Comparison of ENCODE assay signal across 8 cellular contexts in the genomic region with DNA sequence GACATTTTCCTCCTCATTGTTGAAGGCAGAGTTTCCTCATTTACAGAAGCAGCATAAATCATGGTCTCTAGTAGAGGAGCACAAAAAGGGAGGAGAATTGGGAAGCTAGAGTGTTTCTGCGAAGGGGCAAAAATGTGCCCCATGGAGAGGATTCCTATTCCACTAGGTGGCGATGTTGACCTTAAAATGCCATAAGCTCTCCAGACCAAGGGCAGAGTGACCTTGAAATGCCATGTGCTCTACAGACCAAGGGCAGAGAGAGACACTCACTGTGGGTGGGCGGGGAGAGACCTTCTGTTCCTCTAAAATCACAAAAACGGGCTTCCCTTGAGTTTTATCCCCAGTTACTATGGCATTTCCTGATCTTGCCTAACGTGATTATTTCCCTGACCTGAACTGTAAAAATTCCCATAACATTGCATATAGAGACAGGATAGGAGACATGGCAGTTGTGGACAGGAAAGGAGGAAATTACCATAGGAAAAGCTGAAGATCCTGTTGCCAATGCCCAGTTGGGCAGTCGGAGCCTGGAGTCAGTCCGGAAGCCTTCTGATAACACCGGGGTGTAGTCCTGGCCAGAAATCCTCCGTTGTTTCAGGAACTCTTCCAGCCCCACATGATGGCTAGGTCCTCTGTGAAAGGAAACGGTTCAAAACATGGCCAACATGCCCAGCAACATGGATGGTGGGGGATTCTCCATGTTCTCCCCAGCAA.
DNase-seq lines count a peak whose midpoint lies in the region; ATAC-seq and TF ChIP-seq lines count a peak whose summit lies in the region.

No MANE protein-coding gene starts in this region.

- no peaks in the 10 kb centered on the region for H3K79me2 ChIP-seq in osteoblast (ENCODE audit: insufficient read depth, low read length)

- H3K4me1 Mint-ChIP-seq in activated naive CD4-positive, alpha-beta T cell treated with anti-CD3 and anti-CD28 coated beads for 36 hours (ENCODE audit: low read depth) = no peaks in the 10 kb centered on the region
- H3K4me1 Mint-ChIP-seq in HFFc6 (ENCODE audit: low read depth) = no peaks in the 10 kb centered on the region

- H3K9me3 ChIP-seq in osteoblast (ENCODE audit: low read depth, low read length) = no peaks in the 10 kb centered on the region

- H3K9me3 Mint-ChIP-seq in activated naive CD4-positive, alpha-beta T cell treated with anti-CD3 and anti-CD28 coated beads for 36 hours = no peaks in the 10 kb centered on the region
- H3K9me3 Mint-ChIP-seq in HFFc6 = peaks cover 4% of the 10 kb centered on the region

- no peaks in the 10 kb centered on the region for H3K36me3 Mint-ChIP-seq in activated naive CD4-positive, alpha-beta T cell treated with anti-CD3 and anti-CD28 coated beads for 36 hours (ENCODE audit: low read depth)
- no peaks in the 10 kb centered on the region for H3K36me3 Mint-ChIP-seq in HFFc6 (ENCODE audit: low read depth)

- peak; percentile 50; the same call in 1 of the 2 replicates for TF ChIP-seq CTCF in HFFc6 (IDR thresholded peaks at IDR 0.05)
- TF ChIP-seq CTCF in choroid plexus epithelial cell (conservative IDR thresholded peaks at IDR 0.05; ENCODE audit: low read depth, low read length) = peak; percentile 74
- TF ChIP-seq CTCF in osteoblast (IDR thresholded peaks at IDR 0.05; ENCODE audit: extremely low read depth, low read depth, low read length) = peak; percentile 41

- no peak overlapping the region for H3K27ac ChIP-seq in osteoblast (ENCODE audit: low read depth, low read length)

- DNase-seq in activated naive CD4-positive, alpha-beta T cell treated with anti-CD3 and anti-CD28 coated beads for 36 hours = peak; percentile 4
- DNase-seq in activated naive CD4-positive, alpha-beta T cell (lab: John Stamatoyannopoulos, UW) = no peak
- no peak for DNase-seq in HFFc6
- DNase-seq in NCI-H345 (lab: John Stamatoyannopoulos, UW) = peak; percentile 24
- peak; percentile 62 for DNase-seq in choroid plexus epithelial cell (ENCODE audit: low read depth)
- DNase-seq in osteoblast (ENCODE audit: insufficient read length, low spot score, missing footprints) = no peak
- DNase-seq in NCI-H2029 (lab: John Stamatoyannopoulos, UW) = no peak
- no peak for DNase-seq in Right ventricle myocardium inferior (ENCODE audit: missing footprints)

- no peak overlapping the region for H2AFZ ChIP-seq in osteoblast (ENCODE audit: low read length)

- no peaks in the 10 kb centered on the region for H4K20me1 ChIP-seq in osteoblast (ENCODE audit: insufficient read depth, low read length)

- no peaks in the 10 kb centered on the region for H3K36me3 ChIP-seq in osteoblast (ENCODE audit: insufficient read depth, low read length)

- intact Hi-C loops in activated naive CD4-positive, alpha-beta T cell treated with anti-CD3 and anti-CD28 coated beads for 36 hours (cut with micrococcal nuclease) = loop anchor here (1.0 to 5.0 kb wide), 2 partner anchors 403 to 554 kb away; no protein-coding TSS in a partner anchor
- intact Hi-C loops in Right ventricle myocardium inferior (cut with DNase I) = no loop called here

- CTCF ChIA-PET in activated naive CD4-positive, alpha-beta T cell treated with anti-CD3 and anti-CD28 coated beads for 36 hours (lab: Charles Lee) = interaction anchor here (0.8 kb wide), 1 partner anchor 13 kb away, joined by 3 read pairs; no protein-coding TSS in a partner anchor

- no peak overlapping the region for H3K4me3 Mint-ChIP-seq in activated naive CD4-positive, alpha-beta T cell treated with anti-CD3 and anti-CD28 coated beads for 36 hours
- no peak overlapping the region for H3K4me3 Mint-ChIP-seq in HFFc6

- no peaks in the 10 kb centered on the region for H3K27me3 Mint-ChIP-seq in activated naive CD4-positive, alpha-beta T cell treated with anti-CD3 and anti-CD28 coated beads for 36 hours (ENCODE audit: low read depth)
- H3K27me3 Mint-ChIP-seq in HFFc6 (ENCODE audit: insufficient read depth) = no peaks in the 10 kb centered on the region

- no peaks in the 10 kb centered on the region for H3K27me3 ChIP-seq in osteoblast (ENCODE audit: insufficient read depth, low read length)

- H3K27ac Mint-ChIP-seq in activated naive CD4-positive, alpha-beta T cell treated with anti-CD3 and anti-CD28 coated beads for 36 hours = no peak overlapping the region
- H3K27ac Mint-ChIP-seq in HFFc6 = no peak overlapping the region

- ATAC-seq in Right ventricle myocardium inferior = no peak

- H3K4me2 ChIP-seq in osteoblast (ENCODE audit: insufficient read depth, low read length) = no peak overlapping the region

- H3K4me1 ChIP-seq in osteoblast (ENCODE audit: insufficient read depth, low read length) = no peaks in the 10 kb centered on the region

- no peak overlapping the region for H3K4me3 ChIP-seq in choroid plexus epithelial cell (ENCODE audit: low read depth, low read length)
- no peak overlapping the region for H3K4me3 ChIP-seq in osteoblast (ENCODE audit: insufficient read depth, low read length)

Comparison
In these comparisons a context has a peak if more than half of its experiments do, and no peak if none do; other contexts are left out.
1. DNase-seq: peak in activated naive CD4-positive, alpha-beta T cell treated with anti-CD3 and anti-CD28 coated beads for 36 hours (single experiment), NCI-H345 (single experiment) and choroid plexus epithelial cell (single experiment); none in activated naive CD4-positive, alpha-beta T cell (0 of 4), HFFc6 (single experiment), osteoblast (single experiment), NCI-H2029 (single experiment) and Right ventricle myocardium inferior (single experiment).
2. Peak in every context shown above with its lines, with median percentiles within 50 percentile points of each other: CTCF ChIP-seq.